11 cellular contexts compared by ENCODE assay signal in the genomic region with DNA sequence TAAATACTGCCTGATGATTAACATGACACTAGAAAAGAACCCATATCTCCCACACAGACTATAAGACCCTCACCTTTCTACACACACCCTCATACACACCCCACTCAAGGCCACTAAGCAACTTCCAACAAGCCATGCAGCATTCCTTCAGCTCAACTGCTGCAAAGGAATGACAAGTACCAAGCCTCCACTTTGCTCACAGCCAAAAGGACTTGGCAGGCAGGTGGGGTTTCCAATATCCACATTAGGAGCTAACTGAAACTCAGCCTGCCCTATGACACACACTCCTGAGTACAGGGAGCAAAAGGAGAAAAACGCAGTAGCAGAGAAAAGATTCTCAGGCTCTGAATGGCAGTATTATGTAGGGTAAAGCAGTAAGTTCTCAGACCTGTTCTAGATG.
DNase-seq lines count a peak whose midpoint lies in the region; ATAC-seq, FAIRE-seq and TF ChIP-seq lines count a peak whose summit lies in the region.
"Had no signal": no experiment of that assay in that cellular context is flagged by ENCODE, and none has a peak within 500 bp of the region (broad histone marks: within the 10 kb centered on the region; RNA-seq: fewer than 3 reads in every experiment).

No MANE protein-coding gene starts in this region.

- peak overlapping the region; percentile 69 for H3K27ac ChIP-seq in caudate nucleus (ENCODE audit: low read depth, low read length)
- H3K27ac ChIP-seq: brain microvascular endothelial cell had no signal

- ATAC-seq in GM19467 (IDR thresholded peaks at IDR 0.05; ENCODE audit: unreplicated experiment) (no peak), HG03097 (IDR thresholded peaks at IDR 0.05; ENCODE audit: low FRiP score, unreplicated experiment) (no peak)

- DNase-seq in H54 (ENCODE audit: insufficient read length, low spot score) (no peak), caudate nucleus (lab: John Stamatoyannopoulos, UW) (peak in 15 of 61 donors; percentile 1 to 65 (median 26)), islet precursor cell (peak; percentile 90), skeletal muscle cell (ENCODE audit: low read depth) (peak; percentile 54), LoVo (ENCODE audit: low spot score) (no peak)
- no peak for DNase-seq in effector CD4-positive, alpha-beta T cell
- DNase-seq: brain microvascular endothelial cell, DND-41, NCI-H2171 had no signal

- no peak overlapping the region for H3K4me3 ChIP-seq in skeletal muscle cell (ENCODE audit: low read depth, low read length)

- no peak for TF ChIP-seq POLR2A in H54 (IDR thresholded peaks at IDR 0.05; ENCODE audit: low read depth, low read length)

- peak; percentile 93 for FAIRE-seq in H54 (lab: Jason Lieb, UNC)

Comparison
In these comparisons a context has a peak if more than half of its experiments do, and no peak if none do; other contexts are left out.
1. DNase-seq: peak in islet precursor cell (single experiment) and skeletal muscle cell (single experiment); none in H54 (single experiment), LoVo (single experiment) and effector CD4-positive, alpha-beta T cell (single experiment).